ENCODE assay signal across 7 cellular contexts in genomic region chr1:154992721-154993571, GRCh38.
DNase-seq lines count a peak whose midpoint lies in the region; ATAC-seq and TF ChIP-seq lines count a peak whose summit lies in the region.
"Had no signal": no experiment of that assay in that cellular context is flagged by ENCODE, and none has a peak within 500 bp of the region (broad histone marks: within the 10 kb centered on the region; RNA-seq: fewer than 3 reads in every experiment).

No MANE protein-coding gene starts in this region.

- H3K4me3 ChIP-seq in GM12875 (ENCODE audit: low read depth, low read length) = no peak overlapping the region

- 0 out of 2 replicates have a peak, but pooled peaks have one; percentile 3 for TF ChIP-seq CTCF in GM12875 (IDR thresholded peaks at IDR 0.05; ENCODE audit: borderline replicate concordance, insufficient read depth, low read depth, low read length)

- no peak for ATAC-seq in GM19455 (IDR thresholded peaks at IDR 0.05; ENCODE audit: unreplicated experiment)

- DNase-seq in OCI-M2 (lab: John Stamatoyannopoulos, UW; ENCODE audit: unreplicated experiment) (peak; percentile 34), kidney tubule cell (ENCODE audit: low spot score) (peak; percentile 47), cortex of kidney (lab: John Stamatoyannopoulos, UW) (no peak), DMS79 (lab: John Stamatoyannopoulos, UW) (no peak)
- DNase-seq: SW 1271 had no signal

Comparison
In these comparisons a context has a peak if more than half of its experiments do, and no peak if none do; other contexts are left out.
1. DNase-seq: peak in OCI-M2 (single experiment) and kidney tubule cell (single experiment); none in cortex of kidney (single experiment) and DMS79 (single experiment).